13 cellular contexts compared by ENCODE assay signal in the genomic region with DNA sequence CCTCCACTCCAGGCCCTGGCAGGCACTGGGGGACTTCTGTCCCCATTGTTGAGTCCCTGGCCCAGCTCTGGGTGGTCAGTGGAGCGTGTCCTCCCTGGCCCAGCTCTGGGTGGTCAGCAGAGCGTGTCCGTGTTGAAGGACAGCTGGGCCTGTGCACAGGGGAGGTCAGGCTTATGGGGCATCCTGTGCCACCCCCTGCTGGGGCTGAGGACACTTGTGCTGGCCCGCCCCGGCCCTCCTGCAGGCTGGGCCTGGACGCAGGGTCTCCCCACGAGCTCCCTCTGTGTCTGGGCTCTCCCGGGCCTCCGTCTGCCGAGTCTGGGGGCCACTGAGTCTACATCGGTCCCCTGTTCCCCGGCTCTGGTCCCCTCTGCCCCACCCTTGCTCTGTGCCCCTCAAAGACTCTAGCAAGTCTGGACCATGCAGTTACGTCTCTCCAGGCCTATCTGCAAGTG. TPM values are rescaled to one million over a fixed set of nuclear protein-coding genes. Genes with fewer than 3 reads are reported as not detected.
DNase-seq lines count a peak whose midpoint lies in the region; ATAC-seq and TF ChIP-seq lines count a peak whose summit lies in the region.
"Had no signal": no experiment of that assay in that cellular context is flagged by ENCODE, and none has a peak within 500 bp of the region (broad histone marks: within the 10 kb centered on the region; RNA-seq: fewer than 3 reads in every experiment).

No MANE protein-coding gene starts in this region.

- H3K27me3 ChIP-seq in IMR-90 (ENCODE audit: control insufficient read depth, insufficient read depth, low read length) (no peaks in the 10 kb centered on the region), neuronal stem cell (ENCODE audit: control insufficient read depth in 3 of 3, insufficient read depth in 3 of 3, low read depth in 1 of 3, low read length in 3 of 3) (no peaks in the 10 kb centered on the region), Peyer's patch (no peaks in the 10 kb centered on the region)

- no peak overlapping the region for H2AK9ac ChIP-seq in IMR-90 (replicated peaks; ENCODE audit: low read depth, low read length, poor library complexity)

- POLR2A ChIA-PET in IMR-90 (lab: Charles Lee; ENCODE audit: unreplicated experiment): no interaction called here

- no peak overlapping the region for H2BK20ac ChIP-seq in IMR-90 (ENCODE audit: low read depth, low read length)

- no peak for TF ChIP-seq RAD21 in IMR-90 (IDR thresholded peaks at IDR 0.05; ENCODE audit: low read length)

- H4K91ac ChIP-seq in IMR-90 (ENCODE audit: insufficient read depth, low read depth, low read length): no peak overlapping the region
- H4K91ac ChIP-seq in neuronal stem cell (ENCODE audit: low read depth, low read length, poor library complexity): no peak overlapping the region

- H3K36me3 ChIP-seq in IMR-90 (ENCODE audit: control insufficient read depth, insufficient read depth, low read length): peaks cover 23% of the 10 kb centered on the region
- H3K36me3 ChIP-seq in neuronal stem cell (replicated peaks in 1 of 2; ENCODE audit: control insufficient read depth in 2 of 2, insufficient read depth in 2 of 2, low read length in 2 of 2): peaks cover 8 to 10% of the 10 kb centered on the region in 2 donors
- peaks cover 0 to 34% (median 0%) of the 10 kb centered on the region in 3 donors for H3K36me3 ChIP-seq in Peyer's patch

- dilution Hi-C loops in IMR-90 (cut with HindIII; ENCODE audit: low sequenced_read_pairs, unreplicated experiment): no loop called here

- H3K18ac ChIP-seq in IMR-90 (ENCODE audit: low read depth, low read length) (no peak overlapping the region), neuronal stem cell (ENCODE audit: low read length) (peak overlapping the region; percentile 48)

- H3K9me3 ChIP-seq in IMR-90 (ENCODE audit: control insufficient read depth, insufficient read depth, low read length) (no peaks in the 10 kb centered on the region), neuronal stem cell (replicated peaks in 1 of 2; ENCODE audit: control insufficient read depth in 2 of 2, insufficient read depth in 1 of 2, low read depth in 1 of 2, low read length in 2 of 2) (peaks cover 2 to 3% of the 10 kb centered on the region in 2 donors), Peyer's patch (no peaks in the 10 kb centered on the region)
- H3K9me3 ChIP-seq: A549 had no signal

- H3K23ac ChIP-seq in IMR-90 (ENCODE audit: low read depth, low read length) (no peak overlapping the region), neuronal stem cell (ENCODE audit: low read depth, low read length, poor library complexity) (no peak overlapping the region)

- H2BK120ac ChIP-seq in IMR-90 (ENCODE audit: low read depth, low read length): no peak overlapping the region
- H2BK120ac ChIP-seq in neuronal stem cell (ENCODE audit: low read depth, low read length): no peak overlapping the region

- H3K4me1 ChIP-seq in IMR-90 (ENCODE audit: control insufficient read depth, insufficient read depth, low read length): peaks cover 11% of the 10 kb centered on the region
- peaks cover 0 to 8% of the 10 kb centered on the region in 2 donors for H3K4me1 ChIP-seq in neuronal stem cell (ENCODE audit: control insufficient read depth in 2 of 2, insufficient read depth in 1 of 2, low read depth in 1 of 2, low read length in 2 of 2)
- peaks cover 0 to 15% (median 0%) of the 10 kb centered on the region in 4 donors for H3K4me1 ChIP-seq in Peyer's patch

- peaks cover 5% of the 10 kb centered on the region; the same call in 1 of the 2 replicates for H3K9me1 ChIP-seq in IMR-90 (ENCODE audit: insufficient read depth, low read length)

- BruUV-seq in IMR-90 (replicated peaks; lab: Mats Ljungman, UMichigan): no TSS peak

- H4K5ac ChIP-seq in IMR-90 (ENCODE audit: low read depth, low read length): no peak overlapping the region

- H3K14ac ChIP-seq in IMR-90 (replicated peaks; ENCODE audit: low read depth, low read length): no peak overlapping the region
- no peak overlapping the region for H3K14ac ChIP-seq in neuronal stem cell (ENCODE audit: low read length)

- no peak overlapping the region for H3K9ac ChIP-seq in IMR-90 (ENCODE audit: low read depth, low read length)
- H3K9ac ChIP-seq in neuronal stem cell (ENCODE audit: low read depth, low read length, poor library complexity): no peak overlapping the region

- no peak overlapping the region for H3K56ac ChIP-seq in IMR-90 (ENCODE audit: extremely low read depth, insufficient read depth, low read length)

- H3K4ac ChIP-seq in IMR-90 (ENCODE audit: low read depth, low read length): no peak overlapping the region
- H3K4ac ChIP-seq in neuronal stem cell (ENCODE audit: low read length): no peak overlapping the region

- in situ Hi-C loops in IMR-90 (cut with MboI; ENCODE audit: low sequenced_read_pairs): no loop called here

- no peak overlapping the region for H3K4me3 ChIP-seq in IMR-90 (ENCODE audit: insufficient read depth, low read depth, low read length)
- H3K4me3 ChIP-seq in neuronal stem cell (ENCODE audit: low read length in 2 of 2): no peak overlapping the region
- no peak overlapping the region for H3K4me3 ChIP-seq in Peyer's patch
- H3K4me3 ChIP-seq: A549, K562 had no signal

- CTCF ChIA-PET in IMR-90 (lab: Yijun Ruan, JAX): interaction anchor here (0.9 kb wide), 1 partner anchor 27 kb away, joined by 3 read pairs; no protein-coding TSS in a partner anchor

- H4K8ac ChIP-seq in IMR-90 (ENCODE audit: low read depth in 2 of 2, low read length in 2 of 2) (no peak overlapping the region), neuronal stem cell (ENCODE audit: low read depth, low read length) (peak overlapping the region; percentile 43)

- H2BK12ac ChIP-seq in neuronal stem cell (ENCODE audit: low read length): no peak overlapping the region

- peak overlapping the region; percentile 10; the same call in 1 of the 2 replicates for H2AK5ac ChIP-seq in IMR-90 (ENCODE audit: low read depth, low read length)
- no peak overlapping the region for H2AK5ac ChIP-seq in neuronal stem cell (ENCODE audit: low read depth, low read length)

- intact Hi-C loops in IMR-90 (cut with micrococcal nuclease): loop anchor here (2.0 kb wide), 1 partner anchor 21 kb away; the partner anchor contains the start of gene ABCA2

- no peak overlapping the region for H2BK15ac ChIP-seq in IMR-90 (ENCODE audit: low read depth, low read length)
- no peak overlapping the region for H2BK15ac ChIP-seq in neuronal stem cell (ENCODE audit: low read length)

- H2BK5ac ChIP-seq in IMR-90 (ENCODE audit: low read depth, low read length, poor library complexity, severe bottlenecking) (no peak overlapping the region), neuronal stem cell (ENCODE audit: low read length) (peak overlapping the region; percentile 53)

- H3K27ac ChIP-seq in IMR-90 (ENCODE audit: insufficient read depth, low read length): no peak overlapping the region
- H3K27ac ChIP-seq in caudate nucleus (ENCODE audit: low read depth, low read length): peak overlapping the region; percentile 52
- H3K27ac ChIP-seq in neuronal stem cell (replicated peaks; ENCODE audit: low read length): no peak overlapping the region
- no peak overlapping the region for H3K27ac ChIP-seq in Peyer's patch
- H3K27ac ChIP-seq: A549, C4-2B had no signal

- TF ChIP-seq POLR2A in IMR-90 (IDR thresholded peaks at IDR 0.05; ENCODE audit: low read depth, low read length) (no peak), Peyer's patch (IDR thresholded peaks at IDR 0.05) (no peak)

- ATAC-seq in IMR-90 (ENCODE audit: low read depth): no peak
- ATAC-seq: K562 had no signal

- no peak overlapping the region for H3K4me2 ChIP-seq in IMR-90 (ENCODE audit: low read depth, low read length)
- H3K4me2 ChIP-seq in neuronal stem cell (ENCODE audit: insufficient read depth, low read length, poor library complexity, severe bottlenecking): no peak overlapping the region
- H3K4me2 ChIP-seq: A549 had no signal

- DNase-seq in IMR-90 (no peak), caudate nucleus (lab: John Stamatoyannopoulos, UW) (no peak), neuronal stem cell (ENCODE audit: low spot score) (no peak), cerebellar nuclear complex (lab: John Stamatoyannopoulos, UW) (no peak), Peyer's patch (no peak), islet precursor cell (no peak)
- DNase-seq: DND-41, GOT3, NCI-H187 had no signal

- H4K20me1 ChIP-seq in IMR-90 (ENCODE audit: insufficient read depth, low read length): peaks cover 8% of the 10 kb centered on the region

- WGBS in IMR-90 (ENCODE audit: extremely low coverage in 2 of 2, insufficient read length in 1 of 2), 2 experiments: 88% methylated on average over 11 of the region's 13 CpGs; no CpG with 5 or more reads in 1 of the 2 experiments
- no CpG with 5 or more reads among the region's 13 CpGs for WGBS in neuronal stem cell (ENCODE audit: extremely low coverage in 2 of 2, insufficient read length in 2 of 2, insufficient replicate concordance in 1 of 2), 2 donors

- peak overlapping the region; percentile 5 for H2AFZ ChIP-seq in IMR-90 (replicated peaks; ENCODE audit: low read length, poor library complexity)
- H2AFZ ChIP-seq in neuronal stem cell (ENCODE audit: low read length): no peak overlapping the region

- no peak for TF ChIP-seq CTCF in IMR-90 (conservative IDR thresholded peaks at IDR 0.05; ENCODE audit: low read depth, low read length)
- TF ChIP-seq CTCF in Peyer's patch (IDR thresholded peaks at IDR 0.05): no peak

- H3K79me1 ChIP-seq in IMR-90 (ENCODE audit: low read depth in 1 of 2, low read length in 2 of 2): no peaks in the 10 kb centered on the region
- H3K79me1 ChIP-seq in neuronal stem cell (ENCODE audit: low read depth, low read length): no peaks in the 10 kb centered on the region

RNA-seq across cellular contexts. Expression of gene CLIC3, which starts 11.5 kb away (rescaled TPM):
- 0.18 and 0.28 TPM in 2 replicates for total RNA-seq in IMR-90 (2012; rRNA removed)
- polyA plus RNA-seq in IMR-90 (2012; rRNA removed): 1.7 and 2.1 TPM in 2 replicates
- polyA plus RNA-seq in IMR-90 (2012; cell fraction: cytosol; rRNA removed): 2.7 and 3.4 TPM in 2 replicates
- 0.87 and 4.1 TPM in 2 replicates for polyA plus RNA-seq in IMR-90 (2012; cell fraction: nucleus; rRNA removed; ENCODE audit: low replicate concordance)
- polyA plus RNA-seq in neuronal stem cell (2013, experiment 1 of 2): not detected
- not detected for polyA plus RNA-seq in neuronal stem cell (2013, experiment 2 of 2)
- 1 to 10 TPM in 1 of 4 donors, not detected in 3; 3.3 TPM for total RNA-seq in Peyer's patch
- total RNA-seq: SK-MEL-5 had no signal

RNA-seq across cellular contexts. Expression of gene PAXX, which starts 15.6 kb away (rescaled TPM):
- 4.4 and 5.7 TPM in 2 replicates for total RNA-seq in IMR-90 (2012; rRNA removed)
- 24.6 and 30.2 TPM in 2 replicates for polyA plus RNA-seq in IMR-90 (2012; rRNA removed)
- polyA plus RNA-seq in IMR-90 (2012; cell fraction: cytosol; rRNA removed): 19.0 and 28.4 TPM in 2 replicates
- polyA plus RNA-seq in IMR-90 (2012; cell fraction: nucleus; rRNA removed; ENCODE audit: low replicate concordance): 79.5 and 226 TPM in 2 replicates
- polyA plus RNA-seq in neuronal stem cell (2013, experiment 1 of 2): 57.4 TPM
- 58.1 TPM for polyA plus RNA-seq in neuronal stem cell (2013, experiment 2 of 2)
- 10 to 100 TPM; 52.3 to 92.4 (median 63.0) TPM for total RNA-seq in Peyer's patch

RNA-seq across cellular contexts. Expression of gene ABCA2, which starts 20.2 kb away (rescaled TPM):
- 3.8 and 4.4 TPM in 2 replicates for total RNA-seq in IMR-90 (2012; rRNA removed)
- polyA plus RNA-seq in IMR-90 (2012; rRNA removed): 46.0 and 52.3 TPM in 2 replicates
- 11.9 and 56.9 TPM in 2 replicates for polyA plus RNA-seq in IMR-90 (2012; cell fraction: cytosol; rRNA removed)
- polyA plus RNA-seq in IMR-90 (2012; cell fraction: nucleus; rRNA removed; ENCODE audit: low replicate concordance): 194 and 536 TPM in 2 replicates
- polyA plus RNA-seq in neuronal stem cell (2013, experiment 1 of 2): 27.7 TPM
- 24.0 TPM for polyA plus RNA-seq in neuronal stem cell (2013, experiment 2 of 2)
- 10 to 100 TPM; 46.4 to 69.0 (median 49.0) TPM for total RNA-seq in Peyer's patch

RNA-seq across cellular contexts. Expression of gene FUT7, which starts 24.0 kb away (rescaled TPM):
- total RNA-seq in IMR-90 (2012; rRNA removed) (not detected in 2 replicates), Peyer's patch (not detected)
- not detected in 2 replicates for polyA plus RNA-seq in IMR-90 (2012; rRNA removed)
- polyA plus RNA-seq in IMR-90 (2012; cell fraction: cytosol; rRNA removed): not detected in 2 replicates
- polyA plus RNA-seq in IMR-90 (2012; cell fraction: nucleus; rRNA removed; ENCODE audit: low replicate concordance): 0.02 and 0.03 TPM in 2 replicates
- polyA plus RNA-seq in neuronal stem cell (2013, experiment 1 of 2): not detected
- not detected for polyA plus RNA-seq in neuronal stem cell (2013, experiment 2 of 2)
- total RNA-seq: K562, SK-MEL-5 had no signal
- polyA plus RNA-seq: A549, K562 had no signal

RNA-seq across cellular contexts. Expression of gene LCNL1, which starts 25.1 kb away (rescaled TPM):
- not detected in 2 replicates for total RNA-seq in IMR-90 (2012; rRNA removed)
- 0.13 and 0.15 TPM in 2 replicates for polyA plus RNA-seq in IMR-90 (2012; rRNA removed)
- polyA plus RNA-seq in IMR-90 (2012; cell fraction: cytosol; rRNA removed): 0.04 TPM in 1 of 2 replicates, not detected in the other
- polyA plus RNA-seq in IMR-90 (2012; cell fraction: nucleus; rRNA removed; ENCODE audit: low replicate concordance): 2.4 and 4.0 TPM in 2 replicates
- 0.07 TPM for polyA plus RNA-seq in neuronal stem cell (2013, experiment 1 of 2)
- polyA plus RNA-seq in neuronal stem cell (2013, experiment 2 of 2): 0.07 TPM
- under 1 TPM in 2 of 4 donors, not detected in 2; 0.28 to 0.83 TPM for total RNA-seq in Peyer's patch
- total RNA-seq: SK-MEL-5 had no signal
